25 cellular contexts compared by ENCODE assay signal in genomic region chr6:73131706-73132105, GRCh38.
DNase-seq lines count a peak whose midpoint lies in the region; ATAC-seq lines count a peak whose summit lies in the region.
"Had no signal": no experiment of that assay in that cellular context is flagged by ENCODE, and none has a peak within 500 bp of the region (broad histone marks: within the 10 kb centered on the region; RNA-seq: fewer than 3 reads in every experiment).

No MANE protein-coding gene starts in this region.

- DNase-seq in AG20443 (ENCODE audit: low spot score) (peak; percentile 18), HPDE6-E6E7 (ENCODE audit: extremely low spot score) (peak; percentile 10), amniotic epithelial cell (ENCODE audit: low read depth) (peak; percentile 57), islet precursor cell (peak; percentile 62), NCI-H1436 treated with DMSO at 0.1 percent for 48 hours (lab: John Stamatoyannopoulos, UW) (no peak), HuH-7.5 (ENCODE audit: low spot score) (no peak)
- no peak for DNase-seq in stimulated activated effector memory CD8-positive, alpha-beta T cell treated with anti-CD3 and anti-CD28 coated beads, Interleukin-12 subunit alpha, Interleukin-12 subunit beta, amount 100 ng/mL, for 72 hours (ENCODE audit: low spot score in 2 of 2)
- DNase-seq: activated CD4-positive, alpha-beta memory T cell treated with anti-CD3 and anti-CD28 coated beads, Interleukin-2, amount 10 ng/mL, durations not matched to agents 7 days and 5 days; activated CD4-positive, CD25-positive, alpha-beta regulatory T cell; activated naive CD4-positive, alpha-beta T cell treated with anti-CD3 and anti-CD28 coated beads, Interleukin-2, amount 50 U/mL, for 16 hours; activated T-cell treated with anti-CD3 and anti-CD28 coated beads, Interleukin-2, amount 50 U/mL, for 24 hours; body of pancreas; CD4-positive, alpha-beta T cell; cortex of kidney; DND-41; MM.1S; NCI-H1694 treated with DMSO at 0.1 percent for 48 hours; NCI-H345; NK-92 treated with Interleukin-12 subunit alpha and Interleukin-12 subunit beta, amount 100 ng/mL, for 24 hours; SK-N-SH; stimulated activated CD4-positive, alpha-beta T cell treated with anti-CD3 and anti-CD28 coated beads, Interleukin-4, amount 100 ng/mL, for 24 hours; substantia nigra; uterus had no signal

- no peak overlapping the region for H3K27ac Mint-ChIP-seq in stimulated activated effector memory CD8-positive, alpha-beta T cell treated with anti-CD3 and anti-CD28 coated beads, Interleukin-12 subunit alpha, Interleukin-12 subunit beta, amount 100 ng/mL, for 72 hours
- H3K27ac Mint-ChIP-seq: activated CD4-positive, alpha-beta memory T cell treated with anti-CD3 and anti-CD28 coated beads, Interleukin-2, amount 10 ng/mL, durations not matched to agents 7 days and 5 days; activated T-cell treated with anti-CD3 and anti-CD28 coated beads, Interleukin-2, amount 50 U/mL, for 24 hours; CD4-positive, alpha-beta T cell had no signal

- no peaks in the 10 kb centered on the region for H3K9me3 Mint-ChIP-seq in stimulated activated effector memory CD8-positive, alpha-beta T cell treated with anti-CD3 and anti-CD28 coated beads, Interleukin-12 subunit alpha, Interleukin-12 subunit beta, amount 100 ng/mL, for 72 hours
- H3K9me3 Mint-ChIP-seq: activated CD4-positive, alpha-beta memory T cell treated with anti-CD3 and anti-CD28 coated beads, Interleukin-2, amount 10 ng/mL, durations not matched to agents 7 days and 5 days; activated T-cell treated with anti-CD3 and anti-CD28 coated beads, Interleukin-2, amount 50 U/mL, for 24 hours; CD4-positive, alpha-beta T cell had no signal

- peaks cover 6% of the 10 kb centered on the region for H3K4me1 Mint-ChIP-seq in stimulated activated effector memory CD8-positive, alpha-beta T cell treated with anti-CD3 and anti-CD28 coated beads, Interleukin-12 subunit alpha, Interleukin-12 subunit beta, amount 100 ng/mL, for 72 hours

- ATAC-seq in stimulated activated effector memory CD8-positive, alpha-beta T cell treated with anti-CD3 and anti-CD28 coated beads, Interleukin-12 subunit alpha, Interleukin-12 subunit beta, amount 100 ng/mL, for 72 hours: no peak
- ATAC-seq in GM21390 (IDR thresholded peaks at IDR 0.05; ENCODE audit: unreplicated experiment): no peak
- ATAC-seq: body of pancreas, HepG2 had no signal

- no peak overlapping the region for H3K4me3 Mint-ChIP-seq in stimulated activated effector memory CD8-positive, alpha-beta T cell treated with anti-CD3 and anti-CD28 coated beads, Interleukin-12 subunit alpha, Interleukin-12 subunit beta, amount 100 ng/mL, for 72 hours
- H3K4me3 Mint-ChIP-seq: activated CD4-positive, alpha-beta memory T cell treated with anti-CD3 and anti-CD28 coated beads, Interleukin-2, amount 10 ng/mL, durations not matched to agents 7 days and 5 days; activated T-cell treated with anti-CD3 and anti-CD28 coated beads, Interleukin-2, amount 50 U/mL, for 24 hours; CD4-positive, alpha-beta T cell had no signal

- no peaks in the 10 kb centered on the region for H3K36me3 Mint-ChIP-seq in stimulated activated effector memory CD8-positive, alpha-beta T cell treated with anti-CD3 and anti-CD28 coated beads, Interleukin-12 subunit alpha, Interleukin-12 subunit beta, amount 100 ng/mL, for 72 hours

Comparison
In these comparisons a context has a peak if more than half of its experiments do, and no peak if none do; other contexts are left out.
1. DNase-seq: peak in AG20443 (single experiment), HPDE6-E6E7 (single experiment), amniotic epithelial cell (single experiment) and islet precursor cell (single experiment); none in NCI-H1436 treated with DMSO at 0.1 percent for 48 hours (single experiment), stimulated activated effector memory CD8-positive, alpha-beta T cell treated with anti-CD3 and anti-CD28 coated beads, Interleukin-12 subunit alpha, Interleukin-12 subunit beta, amount 100 ng/mL, for 72 hours (0 of 2) and HuH-7.5 (single experiment).